In the genomic region with DNA sequence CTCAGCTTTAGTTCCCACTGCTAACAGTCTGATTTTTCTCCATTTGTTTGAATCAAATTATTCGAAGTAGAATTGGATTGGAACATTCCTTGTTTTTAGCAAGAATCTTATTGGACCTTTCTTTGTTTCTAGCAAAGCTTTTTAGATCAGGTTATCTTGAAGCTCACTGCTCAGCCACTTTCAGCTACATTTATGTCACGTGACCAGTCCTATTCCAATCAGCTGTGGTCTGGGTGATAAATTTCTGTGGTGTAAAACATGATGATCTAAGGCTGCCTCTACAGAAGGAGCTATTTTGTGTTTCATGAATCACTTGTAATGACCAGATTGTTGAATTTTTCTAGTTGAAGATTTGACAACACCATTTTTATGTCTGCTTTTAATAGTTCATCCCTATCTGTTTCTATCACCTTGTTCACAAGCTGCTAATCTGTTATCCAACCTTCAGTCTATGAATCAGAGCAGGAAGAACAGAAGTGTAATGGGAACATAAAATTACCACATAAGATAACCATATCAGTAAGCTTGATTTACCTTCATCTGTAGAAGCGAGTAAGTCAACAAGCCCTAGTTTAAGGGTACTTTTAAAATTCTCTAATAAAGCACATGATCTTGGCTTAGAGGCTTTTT, we compare ENCODE assay signal across 16 cellular contexts.
DNase-seq lines count a peak whose midpoint lies in the region; ATAC-seq, FAIRE-seq and TF ChIP-seq lines count a peak whose summit lies in the region.
"Had no signal": no experiment of that assay in that cellular context is flagged by ENCODE, and none has a peak within 500 bp of the region (broad histone marks: within the 10 kb centered on the region; RNA-seq: fewer than 3 reads in every experiment).

No MANE protein-coding gene starts in this region.

- no peaks in the 10 kb centered on the region for H3K9me3 ChIP-seq in A549
- H3K9me3 ChIP-seq in HEK293 (ENCODE audit: control insufficient read depth, insufficient read depth, low read depth, low read length) = no peaks in the 10 kb centered on the region
- H3K9me3 ChIP-seq: BE2C had no signal

- no peaks in the 10 kb centered on the region for H3K79me2 ChIP-seq in mesendoderm (ENCODE audit: control insufficient read depth, insufficient read depth, low read length)

- no peak for TF ChIP-seq RAD21 in A549 (conservative IDR thresholded peaks at IDR 0.05 in 1 of 2, IDR thresholded peaks at IDR 0.05 in 1 of 2)

- no peak overlapping the region for H2AK5ac ChIP-seq in mesendoderm (ENCODE audit: low read length)

- DNase-seq in A549 (ENCODE audit: low read depth in 1 of 2, low spot score in 1 of 2) (no peak), amniotic epithelial cell (ENCODE audit: low read depth) (peak; percentile 43), mesendoderm (peak; percentile 23), DMS153 (lab: John Stamatoyannopoulos, UW) (no peak)
- DNase-seq in activated naive CD4-positive, alpha-beta T cell treated with anti-CD3 and anti-CD28 coated beads, Interleukin-2, amount 50 U/mL, for 72 hours (ENCODE audit: low spot score in 2 of 2) = no peak
- no peak for DNase-seq in stimulated activated CD4-positive, alpha-beta T cell treated with anti-CD3 and anti-CD28 coated beads, Interleukin-15, amount 100 ng/mL, for 24 hours
- DNase-seq: BE2C; CD4-positive, alpha-beta memory T cell; DND-41; GDM1; H7 had no signal

- H2BK15ac ChIP-seq in mesendoderm (replicated peaks; ENCODE audit: low read depth) = peak overlapping the region; percentile 78

- FAIRE-seq in A549 (lab: Jason Lieb, UNC) = no peak
- FAIRE-seq: A204.1, GM19239 had no signal

- CTCF ChIA-PET in A549 (lab: Yijun Ruan, JAX) (no interaction called here), HEK293 (lab: Yijun Ruan, JAX) (interaction anchor here (0.9 kb wide), 1 partner anchor 10 kb away, joined by 3 read pairs; no protein-coding TSS in a partner anchor)

- no peaks in the 10 kb centered on the region for H3K36me3 ChIP-seq in HEK293 (ENCODE audit: control insufficient read depth in 2 of 2, insufficient read depth in 1 of 2, low read length in 2 of 2)
- H3K36me3 ChIP-seq in mesendoderm (ENCODE audit: control insufficient read depth, insufficient read depth, low read length) = no peaks in the 10 kb centered on the region
- H3K36me3 ChIP-seq: BE2C had no signal

- H3K9ac ChIP-seq in mesendoderm (ENCODE audit: low read length) = no peak overlapping the region

- H2BK5ac ChIP-seq in mesendoderm (ENCODE audit: low read length) = no peak overlapping the region

- no peak for TF ChIP-seq EP300 in A549 (IDR thresholded peaks at IDR 0.05)

- POLR2A ChIA-PET in A549 (lab: Yijun Ruan, JAX) (no interaction called here), HEK293 (lab: Yijun Ruan, JAX) (no interaction called here)

- no peak overlapping the region for H4K5ac ChIP-seq in mesendoderm (ENCODE audit: low read length)

- H3K56ac ChIP-seq in mesendoderm (ENCODE audit: low read length) = no peak overlapping the region

- H3K4ac ChIP-seq in mesendoderm (ENCODE audit: low read depth, low read length) = no peak overlapping the region

- no peak for TF ChIP-seq POLR2A in A549 (IDR thresholded peaks at IDR 0.05; ENCODE audit: low read length)

- H3K27ac ChIP-seq in A549 (no peak overlapping the region), HEK293 (ENCODE audit: extremely low read depth, low read depth, low read length) (no peak overlapping the region), mesendoderm (ENCODE audit: low read depth, low read length) (no peak overlapping the region)
- H3K27ac ChIP-seq: C4-2B had no signal

- no peak overlapping the region for H3K4me3 ChIP-seq in A549
- no peak overlapping the region for H3K4me3 ChIP-seq in HEK293 (ENCODE audit: low read depth, low read length)
- no peak overlapping the region for H3K4me3 ChIP-seq in mesendoderm (ENCODE audit: low read length)

- no peaks in the 10 kb centered on the region for H3K27me3 ChIP-seq in mesendoderm (ENCODE audit: insufficient read depth, low read length, poor library complexity)
- H3K27me3 ChIP-seq: BE2C had no signal

- peaks cover 4 to 5% of the 10 kb centered on the region in 2 donors for H3K9me3 Mint-ChIP-seq in activated naive CD4-positive, alpha-beta T cell treated with anti-CD3 and anti-CD28 coated beads, Interleukin-2, amount 50 U/mL, for 72 hours

- no peak overlapping the region for H3K18ac ChIP-seq in mesendoderm (ENCODE audit: low read length)

- WGBS in A549 (ENCODE audit: missing lambda C conversion rate) = 0% methylated on average over 3 of the region's 3 CpGs
- WGBS in mesendoderm (ENCODE audit: extremely low coverage, insufficient coverage, low lambda C conversion rate) = no CpG with 5 or more reads among the region's 3 CpGs

- H3K36me3 Mint-ChIP-seq in activated naive CD4-positive, alpha-beta T cell treated with anti-CD3 and anti-CD28 coated beads, Interleukin-2, amount 50 U/mL, for 72 hours = peaks cover 0 to 8% of the 10 kb centered on the region in 2 donors
- H3K36me3 Mint-ChIP-seq: CD4-positive, alpha-beta memory T cell had no signal

- no peak for TF ChIP-seq CTCF in A549 (IDR thresholded peaks at IDR 0.05)
- TF ChIP-seq CTCF in HEK293 (tag by site-specific recombination; IDR thresholded peaks at IDR 0.05) = no peak

- no peaks in the 10 kb centered on the region for H3K79me1 ChIP-seq in mesendoderm (ENCODE audit: low read length)

- H3K4me2 ChIP-seq in A549 = no peak overlapping the region
- no peak overlapping the region for H3K4me2 ChIP-seq in mesendoderm (ENCODE audit: low read length)

- H4K8ac ChIP-seq in mesendoderm (ENCODE audit: low read depth, low read length) = no peak overlapping the region

- no peak for ATAC-seq in A549
- ATAC-seq in activated naive CD4-positive, alpha-beta T cell treated with anti-CD3 and anti-CD28 coated beads, Interleukin-2, amount 50 U/mL, for 72 hours = no peak
- ATAC-seq in GM21786 (IDR thresholded peaks at IDR 0.05; ENCODE audit: unreplicated experiment) = no peak

- H3K4me1 ChIP-seq in A549 = no peaks in the 10 kb centered on the region
- peaks cover under 1% of the 10 kb centered on the region; the same call in 1 of the 2 replicates for H3K4me1 ChIP-seq in HEK293 (ENCODE audit: control insufficient read depth, insufficient read depth, low read length)
- peaks cover 4% of the 10 kb centered on the region for H3K4me1 ChIP-seq in mesendoderm (ENCODE audit: control insufficient read depth, low read depth, low read length)
- H3K4me1 ChIP-seq: BE2C had no signal

- H2BK120ac ChIP-seq in mesendoderm (ENCODE audit: low read depth, low read length) = no peak overlapping the region

- no peak overlapping the region for H3K27ac Mint-ChIP-seq in activated naive CD4-positive, alpha-beta T cell treated with anti-CD3 and anti-CD28 coated beads, Interleukin-2, amount 50 U/mL, for 72 hours
- H3K27ac Mint-ChIP-seq: CD4-positive, alpha-beta memory T cell had no signal

- no peak overlapping the region for H3K23ac ChIP-seq in mesendoderm (ENCODE audit: low read length)

TF ChIP-seq in A549, 52 proteins besides CTCF, POLR2A, EP300 and RAD21:
- no peak for TF ChIP-seq FOSL2 (IDR thresholded peaks at IDR 0.05)
- TF ChIP-seq FOSL2 (CRISPR knock-in tag; IDR thresholded peaks at IDR 0.05) = no peak
- TF ChIP-seq, protein P1, sequence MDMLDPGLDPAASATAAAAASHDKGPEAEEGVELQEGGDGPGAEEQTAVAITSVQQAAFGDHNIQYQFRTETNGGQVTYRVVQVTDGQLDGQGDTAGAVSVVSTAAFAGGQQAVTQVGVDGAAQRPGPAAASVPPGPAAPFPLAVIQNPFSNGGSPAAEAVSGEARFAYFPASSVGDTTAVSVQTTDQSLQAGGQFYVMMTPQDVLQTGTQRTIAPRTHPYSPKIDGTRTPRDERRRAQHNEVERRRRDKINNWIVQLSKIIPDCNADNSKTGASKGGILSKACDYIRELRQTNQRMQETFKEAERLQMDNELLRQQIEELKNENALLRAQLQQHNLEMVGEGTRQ (IDR thresholded peaks at IDR 0.05) = peak; percentile 51; the same call in 1 of the 2 replicates
- TF ChIP-seq SMC3 (IDR thresholded peaks at IDR 0.05) = no peak

TF ChIP-seq in HEK293, 187 proteins besides CTCF, POLR2A, EP300 and RAD21:
- peak; percentile 39 for TF ChIP-seq SETDB1 (IDR thresholded peaks at IDR 0.05; ENCODE audit: insufficient read length, low read length)
- no peak for TF ChIP-seq YY1 (tag by site-specific recombination; IDR thresholded peaks at IDR 0.05)
- TF ChIP-seq TRIM28 (IDR thresholded peaks at IDR 0.05; ENCODE audit: borderline replicate concordance, low read length) = peak; percentile 81
- TF ChIP-seq ZNF843 (tag by site-specific recombination; IDR thresholded peaks at IDR 0.05) = 0 out of 2 replicates have a peak, but pooled peaks have one; percentile 33
- no peak for TF ChIP-seq ZNF175 (tag by site-specific recombination; IDR thresholded peaks at IDR 0.05)

Comparison
In these comparisons a context has a peak if more than half of its experiments do, and no peak if none do; other contexts are left out.
1. DNase-seq: peak in amniotic epithelial cell (single experiment) and mesendoderm (single experiment); none in A549 (0 of 2), DMS153 (single experiment), activated naive CD4-positive, alpha-beta T cell treated with anti-CD3 and anti-CD28 coated beads, Interleukin-2, amount 50 U/mL, for 72 hours (0 of 2) and stimulated activated CD4-positive, alpha-beta T cell treated with anti-CD3 and anti-CD28 coated beads, Interleukin-15, amount 100 ng/mL, for 24 hours (single experiment).